ENCODE assay signal across 1 cellular context in the genomic region with DNA sequence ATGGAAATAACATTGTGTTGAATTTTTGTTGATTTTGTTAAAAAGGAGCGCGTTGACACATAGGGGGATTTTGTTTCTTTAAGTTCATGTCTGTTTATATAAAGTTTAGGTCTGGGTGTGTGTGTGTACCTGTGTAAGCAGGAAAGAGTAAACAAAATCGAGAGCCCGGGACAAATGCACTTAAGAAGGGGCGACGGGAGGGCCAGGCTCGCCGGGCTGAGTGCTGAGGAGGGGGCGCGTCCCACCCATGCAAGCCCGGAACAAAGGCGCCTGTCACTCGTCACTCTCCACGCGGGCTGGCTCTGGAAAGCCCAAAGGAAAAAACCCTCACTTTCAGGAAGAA.
TF ChIP-seq lines count a peak whose summit lies in the region.

No MANE protein-coding gene starts in this region.

TF ChIP-seq in A549, 52 proteins besides CTCF, POLR2A, EP300 and RAD21 (continued from another document):
- TF ChIP-seq CHD2 (IDR thresholded peaks at IDR 0.05; ENCODE audit: low read length, partially characterized antibody) = no peak
- no peak for TF ChIP-seq HDAC2 (IDR thresholded peaks at IDR 0.05)
- no peak for TF ChIP-seq CBX8 (IDR thresholded peaks at IDR 0.05)
- TF ChIP-seq SMC3 (IDR thresholded peaks at IDR 0.05) = no peak
- no peak for TF ChIP-seq MAZ (IDR thresholded peaks at IDR 0.05; ENCODE audit: borderline replicate concordance, low read depth, low read length)
- TF ChIP-seq FOSB (CRISPR knock-in tag; IDR thresholded peaks at IDR 0.05) = no peak
- no peak for TF ChIP-seq TFCP2L1 (CRISPR knock-in tag; IDR thresholded peaks at IDR 0.05)
- no peak for TF ChIP-seq TP53 (CRISPR knock-in tag; IDR thresholded peaks at IDR 0.05)
- TF ChIP-seq, protein P1, sequence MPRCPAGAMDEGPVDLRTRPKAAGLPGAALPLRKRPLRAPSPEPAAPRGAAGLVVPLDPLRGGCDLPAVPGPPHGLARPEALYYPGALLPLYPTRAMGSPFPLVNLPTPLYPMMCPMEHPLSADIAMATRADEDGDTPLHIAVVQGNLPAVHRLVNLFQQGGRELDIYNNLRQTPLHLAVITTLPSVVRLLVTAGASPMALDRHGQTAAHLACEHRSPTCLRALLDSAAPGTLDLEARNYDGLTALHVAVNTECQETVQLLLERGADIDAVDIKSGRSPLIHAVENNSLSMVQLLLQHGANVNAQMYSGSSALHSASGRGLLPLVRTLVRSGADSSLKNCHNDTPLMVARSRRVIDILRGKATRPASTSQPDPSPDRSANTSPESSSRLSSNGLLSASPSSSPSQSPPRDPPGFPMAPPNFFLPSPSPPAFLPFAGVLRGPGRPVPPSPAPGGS (IDR thresholded peaks at IDR 0.05) = no peak
- TF ChIP-seq HOXB5 (CRISPR knock-in tag; IDR thresholded peaks at IDR 0.05) = no peak
- no peak for TF ChIP-seq ESRRA (IDR thresholded peaks at IDR 0.05; ENCODE audit: borderline replicate concordance, low read length)
- no peak for TF ChIP-seq PHF8 (IDR thresholded peaks at IDR 0.05; ENCODE audit: borderline replicate concordance, low read depth)
